11 cellular contexts compared by ENCODE assay signal in genomic region chr2:36455788-36456187, GRCh38.
DNase-seq lines count a peak whose midpoint lies in the region; ATAC-seq and TF ChIP-seq lines count a peak whose summit lies in the region.
"Had no signal": no experiment of that assay in that cellular context is flagged by ENCODE, and none has a peak within 500 bp of the region (broad histone marks: within the 10 kb centered on the region; RNA-seq: fewer than 3 reads in every experiment).

No MANE protein-coding gene starts in this region.

- intact Hi-C loops in left ventricle myocardium superior (cut with micrococcal nuclease), result loop anchor here (10.0 kb wide), 1 partner anchor 49 kb away; no protein-coding TSS in a partner anchor

- H3K9me3 ChIP-seq in skeletal muscle satellite cell (replicated peaks; ENCODE audit: low read length), result no peaks in the 10 kb centered on the region
- H3K9me3 ChIP-seq: SJCRH30 had no signal

- H3K27me3 ChIP-seq in skeletal muscle satellite cell (ENCODE audit: control insufficient read depth, insufficient read depth, low read length), result no peaks in the 10 kb centered on the region
- H3K27me3 ChIP-seq: SJCRH30 had no signal

- peak overlapping the region; percentile 69 for H3K9ac ChIP-seq in skeletal muscle satellite cell (ENCODE audit: low read depth, low read length)

- peak; percentile 62 for DNase-seq in ELR (ENCODE audit: low read depth)
- DNase-seq in astrocyte of the spinal cord (ENCODE audit: low read depth, low spot score), result peak; percentile 25
- DNase-seq in left ventricle myocardium superior, result peak; percentile 47
- no peak for DNase-seq in activated CD8-positive, alpha-beta memory T cell treated with anti-CD3 and anti-CD28 coated beads, Interleukin-2, amount 50 U/mL, for 4 hours
- no peak for DNase-seq in NCI-H1092 treated with DMSO at 0.1 percent for 48 hours (lab: John Stamatoyannopoulos, UW)
- no peak for DNase-seq in glomerular visceral epithelial cell (ENCODE audit: extremely low spot score)
- DNase-seq in activated CD4-positive, alpha-beta T cell treated with anti-CD3 and anti-CD28 coated beads, Interleukin-2, amount 50 U/mL, for 1 hour, result no peak
- DNase-seq: activated CD4-positive, alpha-beta T cell treated with anti-CD3 and anti-CD28 coated beads for 1 hour; NCI-H526 had no signal

- TF ChIP-seq CTCF in astrocyte of the spinal cord (IDR thresholded peaks at IDR 0.05; ENCODE audit: low read depth, low read length), result no peak

- H3K36me3 ChIP-seq in skeletal muscle satellite cell (ENCODE audit: insufficient read depth, low read length), result peaks cover 82% of the 10 kb centered on the region
- H3K36me3 ChIP-seq: SJCRH30 had no signal

- in situ Hi-C loops in astrocyte of the spinal cord (cut with HindIII; ENCODE audit: low sequenced_read_pairs), result no loop called here

- H3K4me3 ChIP-seq in astrocyte of the spinal cord (ENCODE audit: low read depth, low read length) (no peak overlapping the region), skeletal muscle satellite cell (ENCODE audit: low read length) (no peak overlapping the region)
- H3K4me3 ChIP-seq: SJCRH30 had no signal

- ATAC-seq in left ventricle myocardium superior, result peak; percentile 74

- peak overlapping the region; percentile 59 for H3K4me2 ChIP-seq in skeletal muscle satellite cell (ENCODE audit: low read length)

- H3K4me1 ChIP-seq in skeletal muscle satellite cell (ENCODE audit: control insufficient read depth, insufficient read depth, low read length), result peaks cover 78% of the 10 kb centered on the region

Comparison
In these comparisons a context has a peak if more than half of its experiments do, and no peak if none do; other contexts are left out.
1. DNase-seq: peak in ELR (single experiment), astrocyte of the spinal cord (single experiment) and left ventricle myocardium superior (single experiment); none in activated CD8-positive, alpha-beta memory T cell treated with anti-CD3 and anti-CD28 coated beads, Interleukin-2, amount 50 U/mL, for 4 hours (single experiment), NCI-H1092 treated with DMSO at 0.1 percent for 48 hours (single experiment), glomerular visceral epithelial cell (single experiment) and activated CD4-positive, alpha-beta T cell treated with anti-CD3 and anti-CD28 coated beads, Interleukin-2, amount 50 U/mL, for 1 hour (single experiment).